Comparison of ENCODE assay signal across 8 cellular contexts in the genomic region with DNA sequence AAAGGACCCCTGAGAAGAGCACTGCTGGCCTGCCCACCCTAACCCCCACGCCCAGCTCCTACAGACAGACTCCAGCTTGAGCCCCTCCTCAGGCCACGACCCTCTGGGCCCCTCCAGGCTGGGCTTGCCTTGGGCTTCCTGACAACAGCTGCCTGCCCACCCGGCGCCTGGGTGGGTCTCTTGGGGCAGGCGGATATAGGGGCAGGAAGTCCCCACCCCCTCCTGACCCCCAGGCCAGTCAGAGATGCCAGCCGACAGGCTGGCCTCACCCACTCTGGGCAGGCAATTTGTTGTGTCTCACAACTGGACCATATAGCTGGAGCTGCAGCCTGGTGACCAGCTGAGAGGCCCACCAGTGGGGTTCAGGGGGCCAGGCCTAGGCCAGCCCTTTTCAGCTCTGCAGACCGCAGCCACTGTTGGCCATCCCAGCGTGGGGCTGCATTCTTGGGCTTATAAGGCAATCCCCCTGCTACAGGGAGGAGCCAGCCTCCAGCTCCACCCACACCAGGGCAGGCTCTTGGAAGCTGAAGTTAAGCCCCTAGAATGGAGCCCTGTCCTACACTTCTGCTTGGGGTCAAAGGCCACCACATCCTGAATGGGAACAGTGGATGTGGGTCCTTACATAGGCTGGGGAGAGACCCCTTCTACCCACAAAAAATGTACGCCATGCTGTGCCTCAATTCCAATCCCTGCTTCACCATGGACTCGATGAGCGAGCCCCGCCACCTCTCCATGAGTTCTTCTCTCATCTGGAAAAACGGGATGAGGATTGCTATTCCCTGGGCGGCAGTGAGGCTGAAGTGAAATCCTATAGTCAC. TPM values are rescaled to one million over a fixed set of nuclear protein-coding genes. Genes with fewer than 3 reads are reported as not detected.
DNase-seq lines count a peak whose midpoint lies in the region; ATAC-seq and TF ChIP-seq lines count a peak whose summit lies in the region.

No MANE protein-coding gene starts in this region.

- H2AFZ ChIP-seq in GM23338 (no peak overlapping the region), neural cell (ENCODE audit: low read depth, low read length) (no peak overlapping the region)

- no peaks in the 10 kb centered on the region for H3K36me3 ChIP-seq in GM23338 (ENCODE audit: insufficient read depth)
- H3K36me3 ChIP-seq in SJCRH30: peaks cover 20% of the 10 kb centered on the region
- H3K36me3 ChIP-seq in neural cell (ENCODE audit: insufficient read depth, low read length): no peaks in the 10 kb centered on the region

- H3K4me1 ChIP-seq in GM23338 (ENCODE audit: insufficient read depth) (peaks cover 40% of the 10 kb centered on the region), SJCRH30 (peaks cover 33% of the 10 kb centered on the region)

- H3K9me3 ChIP-seq in SJCRH30 (replicated peaks): no peaks in the 10 kb centered on the region
- no peaks in the 10 kb centered on the region for H3K9me3 ChIP-seq in neural cell (ENCODE audit: low read length)

- H3K4me3 ChIP-seq in GM23338 (peak overlapping the region; percentile 83), SJCRH30 (peak overlapping the region; percentile 76), epithelial cell of proximal tubule (ENCODE audit: low read depth, low read length) (peak overlapping the region; percentile 89), neural cell (ENCODE audit: low read length) (peak overlapping the region; percentile 90)

- peak overlapping the region; percentile 97 for H3K27ac Mint-ChIP-seq in GM23338

- peak; percentile 85 for DNase-seq in GM23338 (ENCODE audit: low spot score)
- DNase-seq in SJCRH30: peak; percentile 91 to 93
- no peak for DNase-seq in epithelial cell of proximal tubule (ENCODE audit: low read depth)
- no peak for DNase-seq in NK-92 treated with Interleukin-12 subunit alpha and Interleukin-12 subunit beta, amount 100 ng/mL, for 24 hours (lab: John Stamatoyannopoulos, UW)

- no peak for TF ChIP-seq EP300 in neural cell (conservative IDR thresholded peaks at IDR 0.05; ENCODE audit: poor library complexity, severe bottlenecking)

- peaks cover 45% of the 10 kb centered on the region for H3K4me1 Mint-ChIP-seq in GM23338

- H3K27me3 Mint-ChIP-seq in GM23338 (ENCODE audit: insufficient read depth, low read depth, poor library complexity): peaks cover 43% of the 10 kb centered on the region

- H3K9me3 Mint-ChIP-seq in GM23338: no peaks in the 10 kb centered on the region

- H3K79me2 ChIP-seq in GM23338 (replicated peaks; ENCODE audit: insufficient read depth) (peaks cover 20% of the 10 kb centered on the region), neural cell (replicated peaks; ENCODE audit: insufficient read depth, low read length) (peaks cover 17% of the 10 kb centered on the region)

- no peak for TF ChIP-seq RAD21 in neural cell (conservative IDR thresholded peaks at IDR 0.05)

- peak overlapping the region; percentile 79 for H3K4me3 Mint-ChIP-seq in GM23338

- peaks cover 30% of the 10 kb centered on the region for H3K36me3 Mint-ChIP-seq in GM23338 (ENCODE audit: low read depth)

- H3K27ac ChIP-seq in GM23338 (ENCODE audit: low read depth) (peak overlapping the region; percentile 98), SJCRH30 (peak overlapping the region; percentile 90), neural cell (ENCODE audit: low read length) (peak overlapping the region; percentile 73)

- no peaks in the 10 kb centered on the region for H3K9me2 ChIP-seq in GM23338 (ENCODE audit: insufficient read depth)
- no peaks in the 10 kb centered on the region for H3K9me2 ChIP-seq in neural cell (ENCODE audit: insufficient read depth, low read length)

- peaks cover 22% of the 10 kb centered on the region for H3K27me3 ChIP-seq in GM23338 (ENCODE audit: insufficient read depth)
- H3K27me3 ChIP-seq in SJCRH30: no peaks in the 10 kb centered on the region
- peaks cover 6% of the 10 kb centered on the region for H3K27me3 ChIP-seq in neural cell (ENCODE audit: insufficient read depth, low read depth, low read length)

- ATAC-seq in GM23338 (peak; percentile 17), GM21526 (IDR thresholded peaks at IDR 0.05; ENCODE audit: low FRiP score, unreplicated experiment) (no peak), GM19324 (IDR thresholded peaks at IDR 0.05; ENCODE audit: low FRiP score, unreplicated experiment) (no peak), HG02970 (IDR thresholded peaks at IDR 0.05; ENCODE audit: low FRiP score, unreplicated experiment) (no peak)

- H4K20me1 ChIP-seq in GM23338 (replicated peaks; ENCODE audit: insufficient read depth) (no peaks in the 10 kb centered on the region; the same call in none of the 2 replicates), neural cell (ENCODE audit: insufficient read depth) (no peaks in the 10 kb centered on the region)

- 0 out of 4 replicates have a peak, but pooled peaks of 1 of the 2 experiments have one; percentile 4 for TF ChIP-seq CTCF in GM23338 (conservative IDR thresholded peaks at IDR 0.05; ENCODE audit: low read depth in 2 of 2)
- no peak for TF ChIP-seq CTCF in epithelial cell of proximal tubule (conservative IDR thresholded peaks at IDR 0.05; ENCODE audit: low read depth, low read length)
- TF ChIP-seq CTCF in neural cell (IDR thresholded peaks at IDR 0.05; ENCODE audit: poor library complexity, severe bottlenecking): no peak

- H3F3A ChIP-seq in GM23338 (replicated peaks; ENCODE audit: low read depth): peaks cover 37% of the 10 kb centered on the region; the same call in 1 of the 2 replicates
- H3F3A ChIP-seq in neural cell (ENCODE audit: insufficient read depth, low read length, poor library complexity, severe bottlenecking): no peaks in the 10 kb centered on the region

- peak overlapping the region; percentile 88 for H3K9ac ChIP-seq in neural cell (ENCODE audit: low read length)

- H3K4me2 ChIP-seq in GM23338: peak overlapping the region; percentile 99
- peak overlapping the region; percentile 96 for H3K4me2 ChIP-seq in neural cell (ENCODE audit: low read length)

TF ChIP-seq in GM23338, 12 proteins besides CTCF, POLR2A, EP300 and RAD21 (continues in another document):
- TF ChIP-seq ZNF331 (CRISPR knock-in tag; IDR thresholded peaks at IDR 0.05; ENCODE audit: low read depth) (no peak), STAT1 (IDR thresholded peaks at IDR 0.05; ENCODE audit: unreplicated experiment) (no peak), NANOG (IDR thresholded peaks at IDR 0.05; ENCODE audit: borderline replicate concordance) (no peak)
- TF ChIP-seq, protein P1, sequence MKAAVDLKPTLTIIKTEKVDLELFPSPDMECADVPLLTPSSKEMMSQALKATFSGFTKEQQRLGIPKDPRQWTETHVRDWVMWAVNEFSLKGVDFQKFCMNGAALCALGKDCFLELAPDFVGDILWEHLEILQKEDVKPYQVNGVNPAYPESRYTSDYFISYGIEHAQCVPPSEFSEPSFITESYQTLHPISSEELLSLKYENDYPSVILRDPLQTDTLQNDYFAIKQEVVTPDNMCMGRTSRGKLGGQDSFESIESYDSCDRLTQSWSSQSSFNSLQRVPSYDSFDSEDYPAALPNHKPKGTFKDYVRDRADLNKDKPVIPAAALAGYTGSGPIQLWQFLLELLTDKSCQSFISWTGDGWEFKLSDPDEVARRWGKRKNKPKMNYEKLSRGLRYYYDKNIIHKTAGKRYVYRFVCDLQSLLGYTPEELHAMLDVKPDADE (IDR thresholded peaks at IDR 0.05): no peak

RNA-seq across cellular contexts. Expression of a gene that starts 2.0 kb away (rescaled TPM):
- total RNA-seq in GM23338 (2014; rRNA removed; shearing (Covaris generic)): 73.0 and 94.7 TPM in 2 replicates
- polyA plus RNA-seq in GM23338 (2016; fragmentation: Nextera tagmentation; extraction: Ambion mirVana): 128 TPM in 2 replicates
- 58.4 and 68.5 TPM in 2 replicates for total RNA-seq in SJCRH30 (2014; rRNA removed; shearing (Covaris generic))
- 286 and 420 TPM in 2 replicates for total RNA-seq in epithelial cell of proximal tubule
- polyA plus RNA-seq in neural cell: 21.0 and 45.4 TPM in 2 replicates
- 16.6 and 20.5 TPM in 2 replicates for polyA minus RNA-seq in neural cell

RNA-seq across cellular contexts. Expression of a gene that starts 14.2 kb away (rescaled TPM):
- 4.9 and 11.1 TPM in 2 replicates for total RNA-seq in GM23338 (2014; rRNA removed; shearing (Covaris generic))
- polyA plus RNA-seq in GM23338 (2016; fragmentation: Nextera tagmentation; extraction: Ambion mirVana) (2.2 and 2.8 TPM in 2 replicates), neural cell (5.1 and 5.5 TPM in 2 replicates)
- total RNA-seq in SJCRH30 (2014; rRNA removed; shearing (Covaris generic)): 3.0 and 6.2 TPM in 2 replicates
- 0.36 and 1.5 TPM in 2 replicates for total RNA-seq in epithelial cell of proximal tubule
- polyA minus RNA-seq in neural cell: 4.6 and 4.9 TPM in 2 replicates

RNA-seq across cellular contexts. Expression of a gene that starts 21.3 kb away (rescaled TPM):
- total RNA-seq in GM23338 (2014; rRNA removed; shearing (Covaris generic)): 115 and 139 TPM in 2 replicates
- polyA plus RNA-seq in GM23338 (2016; fragmentation: Nextera tagmentation; extraction: Ambion mirVana) (67.1 and 73.4 TPM in 2 replicates), neural cell (113 and 212 TPM in 2 replicates)
- 68.5 and 76.8 TPM in 2 replicates for total RNA-seq in SJCRH30 (2014; rRNA removed; shearing (Covaris generic))
- 162 and 174 TPM in 2 replicates for total RNA-seq in epithelial cell of proximal tubule
- polyA minus RNA-seq in neural cell: 84.0 and 87.1 TPM in 2 replicates

RNA-seq across cellular contexts. Expression of a gene that starts 22.0 kb away (rescaled TPM):
- total RNA-seq in GM23338 (2014; rRNA removed; shearing (Covaris generic)): 242 and 290 TPM in 2 replicates
- polyA plus RNA-seq in GM23338 (2016; fragmentation: Nextera tagmentation; extraction: Ambion mirVana) (102 and 106 TPM in 2 replicates), neural cell (319 and 353 TPM in 2 replicates)
- 239 and 265 TPM in 2 replicates for total RNA-seq in SJCRH30 (2014; rRNA removed; shearing (Covaris generic))
- total RNA-seq in epithelial cell of proximal tubule: 430 and 471 TPM in 2 replicates
- polyA minus RNA-seq in neural cell: 348 and 404 TPM in 2 replicates

RNA-seq across cellular contexts. Expression of a gene that starts 48.8 kb away (rescaled TPM):
- 6.4 and 9.7 TPM in 2 replicates for total RNA-seq in GM23338 (2014; rRNA removed; shearing (Covaris generic))
- polyA plus RNA-seq in GM23338 (2016; fragmentation: Nextera tagmentation; extraction: Ambion mirVana) (7.6 and 7.7 TPM in 2 replicates), neural cell (44.1 and 46.6 TPM in 2 replicates)
- 6.4 TPM in 2 replicates for total RNA-seq in SJCRH30 (2014; rRNA removed; shearing (Covaris generic))
- 28.4 and 30.9 TPM in 2 replicates for total RNA-seq in epithelial cell of proximal tubule
- 25.1 and 28.8 TPM in 2 replicates for polyA minus RNA-seq in neural cell

Comparison
In these comparisons a context has a peak if more than half of its experiments do, and no peak if none do; other contexts are left out.
1. DNase-seq: peak in GM23338 (single experiment) and SJCRH30 (2 of 2); none in epithelial cell of proximal tubule (single experiment) and NK-92 treated with Interleukin-12 subunit alpha and Interleukin-12 subunit beta, amount 100 ng/mL, for 24 hours (single experiment).
2. Peak in every context shown above with its lines, with median percentiles within 50 percentile points of each other: H3K27ac ChIP-seq and H3K4me3 ChIP-seq.